In genomic region chr3:100893590-100893989, GRCh38 we compare ENCODE assay signal across 9 cellular contexts.
DNase-seq lines count a peak whose midpoint lies in the region; ATAC-seq and TF ChIP-seq lines count a peak whose summit lies in the region.
"Had no signal": no experiment of that assay in that cellular context is flagged by ENCODE, and none has a peak within 500 bp of the region (broad histone marks: within the 10 kb centered on the region; RNA-seq: fewer than 3 reads in every experiment).

No MANE protein-coding gene starts in this region.

- no peaks in the 10 kb centered on the region for H3K36me3 Mint-ChIP-seq in T-cell

- CTCF ChIA-PET in T-cell (lab: Charles Lee) = interaction anchor here in 1 of 2 donors (0.6 kb wide), 1 partner anchor 19 kb away, joined by 3 read pairs; no protein-coding TSS in a partner anchor

- ATAC-seq in T-cell (replicated peaks in 1 of 4) (no peak), GM18909 (IDR thresholded peaks at IDR 0.05; ENCODE audit: poor library complexity, unreplicated experiment) (no peak)

- peaks cover 22 to 29% of the 10 kb centered on the region in 2 donors for H3K27me3 Mint-ChIP-seq in T-cell

- DNase-seq in AG10803 (ENCODE audit: low read depth) (peak; percentile 34), HT-29 (ENCODE audit: low spot score) (peak; percentile 41), cardiac fibroblast (ENCODE audit: low read depth in 2 of 2) (peak; percentile 77 to 78), medulla oblongata (ENCODE audit: extremely low spot score) (peak; percentile 45), NCI-H2227 (lab: John Stamatoyannopoulos, UW; ENCODE audit: unreplicated experiment) (no peak), T-cell (no peak), G401 (ENCODE audit: low spot score) (no peak)

- no peak overlapping the region for H3K27ac Mint-ChIP-seq in T-cell
- H3K27ac Mint-ChIP-seq: T-helper 2 cell treated with Interferon-gamma antibody and Interleukin-4, amounts not matched to agents 5 μg/mL and 100 μg/mL, for 36 hours had no signal

- H3K4me1 Mint-ChIP-seq in T-cell = peaks cover 0 to 4% (median 4%) of the 10 kb centered on the region in 3 donors

- H3K4me3 Mint-ChIP-seq in T-cell = no peak overlapping the region
- H3K4me3 Mint-ChIP-seq: T-helper 2 cell treated with Interferon-gamma antibody and Interleukin-4, amounts not matched to agents 5 μg/mL and 100 μg/mL, for 36 hours had no signal

- POLR2A ChIA-PET in T-cell (lab: Charles Lee) = no interaction called here

- TF ChIP-seq CTCF in AG10803 (conservative IDR thresholded peaks at IDR 0.05; ENCODE audit: low read length) (peak; percentile 73), cardiac fibroblast (IDR thresholded peaks at IDR 0.05; ENCODE audit: low read depth, low read length) (peak; percentile 83)

- H3K4me3 ChIP-seq in AG10803 (ENCODE audit: low read length) = no peak overlapping the region
- H3K4me3 ChIP-seq in cardiac fibroblast (replicated peaks in 1 of 2; ENCODE audit: low read depth in 2 of 2, low read length in 2 of 2) = no peak overlapping the region

- in situ Hi-C loops in G401 (cut with HindIII; ENCODE audit: low sequenced_read_pairs) = no loop called here

- H3K9me3 Mint-ChIP-seq in T-cell = no peaks in the 10 kb centered on the region
- H3K9me3 Mint-ChIP-seq: T-helper 2 cell treated with Interferon-gamma antibody and Interleukin-4, amounts not matched to agents 5 μg/mL and 100 μg/mL, for 36 hours had no signal

Comparison
In these comparisons a context has a peak if more than half of its experiments do, and no peak if none do; other contexts are left out.
1. DNase-seq: peak in AG10803 (single experiment), HT-29 (single experiment), cardiac fibroblast (2 of 2) and medulla oblongata (single experiment); none in NCI-H2227 (single experiment), T-cell (0 of 34) and G401 (single experiment).